2 cellular contexts compared by ENCODE assay signal in the genomic region with DNA sequence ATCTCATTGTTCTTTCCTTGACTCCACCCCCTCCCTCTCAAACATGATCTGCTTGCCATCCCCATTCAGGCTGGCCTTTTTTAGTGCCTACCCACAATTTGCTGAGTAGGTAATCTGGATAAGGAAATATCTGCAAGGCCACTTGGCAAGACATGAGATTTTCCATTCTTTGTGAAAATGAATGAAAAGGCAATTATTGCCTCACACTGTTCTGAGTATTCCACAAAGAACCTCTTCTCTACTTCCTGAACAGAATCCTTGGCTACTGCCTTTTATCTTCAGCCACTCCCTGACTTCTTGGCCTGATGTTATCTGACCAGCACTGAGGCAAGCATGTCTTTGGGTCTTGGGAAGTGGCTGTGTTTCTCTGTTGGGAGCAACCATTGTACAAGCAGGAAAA.
TF ChIP-seq lines count a peak whose summit lies in the region.

No MANE protein-coding gene starts in this region.

TF ChIP-seq in H1, 55 proteins besides CTCF, POLR2A, EP300 and RAD21 (continued from another document):
- no peak for TF ChIP-seq RBBP5 (IDR thresholded peaks at IDR 0.05; ENCODE audit: borderline replicate concordance, low read depth, low read length)

TF ChIP-seq in liver, 16 proteins besides CTCF, POLR2A, EP300 and RAD21:
- TF ChIP-seq, protein P1, sequence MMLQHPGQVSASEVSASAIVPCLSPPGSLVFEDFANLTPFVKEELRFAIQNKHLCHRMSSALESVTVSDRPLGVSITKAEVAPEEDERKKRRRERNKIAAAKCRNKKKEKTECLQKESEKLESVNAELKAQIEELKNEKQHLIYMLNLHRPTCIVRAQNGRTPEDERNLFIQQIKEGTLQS (IDR thresholded peaks at IDR 0.05) = no peak
- TF ChIP-seq NR2F2 (IDR thresholded peaks at IDR 0.05) = peak; percentile 47
- TF ChIP-seq, protein P2, sequence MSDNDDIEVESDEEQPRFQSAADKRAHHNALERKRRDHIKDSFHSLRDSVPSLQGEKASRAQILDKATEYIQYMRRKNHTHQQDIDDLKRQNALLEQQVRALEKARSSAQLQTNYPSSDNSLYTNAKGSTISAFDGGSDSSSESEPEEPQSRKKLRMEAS (IDR thresholded peaks at IDR 0.05) = no peak
